Comparison of ENCODE assay signal across 8 cellular contexts in the genomic region with DNA sequence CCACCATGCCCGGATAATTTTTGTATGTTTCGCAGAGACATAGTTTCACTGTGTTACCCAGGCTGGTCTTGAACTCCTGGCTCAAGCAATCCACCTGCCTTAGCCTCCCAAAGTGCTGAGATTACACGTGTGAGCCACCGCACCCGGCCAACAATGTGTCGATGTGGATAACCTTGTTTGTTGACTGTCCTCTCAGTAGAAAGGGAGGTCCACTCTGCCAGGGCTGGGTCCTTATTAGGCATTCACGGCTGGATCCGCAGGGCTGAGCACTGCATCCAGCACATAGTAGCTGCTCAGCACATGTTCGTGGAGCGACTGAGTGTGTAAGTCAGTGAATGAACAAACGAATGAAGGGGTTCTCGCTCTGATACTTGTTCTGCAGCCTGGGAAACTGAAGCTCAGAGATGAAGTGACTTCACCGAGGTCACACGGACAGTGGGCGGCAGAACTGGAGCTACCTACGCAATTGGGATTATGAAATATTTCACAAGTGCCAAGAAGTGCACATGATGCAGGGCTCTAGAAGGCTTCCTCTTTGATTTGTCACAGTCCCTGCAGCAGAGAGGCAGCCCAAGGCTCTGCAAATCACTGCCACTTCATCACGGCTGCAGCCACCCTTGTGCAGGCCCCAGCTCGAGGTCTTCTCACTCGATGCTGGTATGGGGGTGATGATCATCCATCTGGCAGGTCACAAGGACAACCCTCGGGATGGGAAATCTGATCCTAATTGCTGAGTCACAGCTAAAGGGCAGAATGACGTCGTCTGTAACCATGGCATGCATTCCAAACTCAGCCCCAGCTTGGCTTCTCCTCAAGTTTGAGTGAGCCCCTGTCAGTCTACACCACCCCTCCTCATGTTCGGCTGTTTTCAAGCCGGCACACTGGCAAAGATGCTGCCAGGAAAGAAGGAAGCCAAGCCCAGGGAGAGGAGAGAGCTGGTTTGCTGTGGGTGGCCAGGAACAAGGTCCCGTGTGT. TPM values are rescaled to one million over a fixed set of nuclear protein-coding genes. Genes with fewer than 3 reads are reported as not detected.
DNase-seq lines count a peak whose midpoint lies in the region; ATAC-seq, FAIRE-seq and TF ChIP-seq lines count a peak whose summit lies in the region.

No MANE protein-coding gene starts in this region.

- H3K27ac ChIP-seq in 22Rv1 (peak overlapping the region; percentile 15; the same call in 1 of the 2 replicates), endothelial cell of umbilical vein (ENCODE audit: insufficient read depth, low read depth, low read length) (no peak overlapping the region), mesodermal cell (ENCODE audit: low read depth, low read length, severe bottlenecking) (peak overlapping the region; percentile 82), thyroid gland (peak overlapping the region; percentile 88 to 97 (median 92))

- peaks cover 3% of the 10 kb centered on the region for H3K4me1 ChIP-seq in endothelial cell of umbilical vein (ENCODE audit: control insufficient read depth, extremely low read depth, insufficient read depth, low read length)
- peaks cover 11% of the 10 kb centered on the region for H3K4me1 ChIP-seq in mesodermal cell (ENCODE audit: control insufficient read depth, insufficient read depth, low read length, poor library complexity, severe bottlenecking)
- H3K4me1 ChIP-seq in thyroid gland: peaks cover 15 to 21% of the 10 kb centered on the region in 2 donors

- no peak for TF ChIP-seq POLR2A in endothelial cell of umbilical vein (IDR thresholded peaks at IDR 0.05; ENCODE audit: low read depth, low read length)
- TF ChIP-seq POLR2A in thyroid gland (IDR thresholded peaks at IDR 0.05): peak in 1 of 2 donors; percentile 76

- no TSS peak for BruUV-seq in endothelial cell of umbilical vein (replicated peaks; lab: Mats Ljungman, UMichigan)

- DNase-seq in HK-2 (ENCODE audit: unreplicated experiment) (peak; percentile 84), SHP77 treated with DMSO at 0.1 percent for 48 hours (lab: John Stamatoyannopoulos, UW) (peak; percentile 92), endothelial cell of umbilical vein (ENCODE audit: low read depth, low spot score) (peak; percentile 18), thyroid gland (peak; percentile 88 to 90)

- H3K9me3 ChIP-seq in endothelial cell of umbilical vein (replicated peaks; ENCODE audit: control insufficient read depth, insufficient read depth, low read length) (no peaks in the 10 kb centered on the region), mesodermal cell (ENCODE audit: control insufficient read depth, low read length) (no peaks in the 10 kb centered on the region), thyroid gland (no peaks in the 10 kb centered on the region)

- H3K4me3 ChIP-seq in endothelial cell of umbilical vein (replicated peaks in 1 of 3; ENCODE audit: insufficient read depth in 1 of 3, low read depth in 1 of 3, low read length in 3 of 3) (no peak overlapping the region), mesodermal cell (ENCODE audit: extremely low read depth, insufficient read depth, low read length, poor library complexity, severe bottlenecking) (no peak overlapping the region), thyroid gland (replicated peaks in 1 of 3) (no peak overlapping the region)

- no peaks in the 10 kb centered on the region for H4K20me1 ChIP-seq in endothelial cell of umbilical vein (replicated peaks; ENCODE audit: control insufficient read depth, extremely low read depth, insufficient read depth, low read length)

- FAIRE-seq in endothelial cell of umbilical vein (lab: Jason Lieb, UNC): no peak

- H2AFZ ChIP-seq in endothelial cell of umbilical vein (ENCODE audit: low read depth, low read length): no peak overlapping the region

- ATAC-seq in HG03139 (IDR thresholded peaks at IDR 0.05; ENCODE audit: unreplicated experiment) (no peak), GM19324 (IDR thresholded peaks at IDR 0.05; ENCODE audit: low FRiP score, unreplicated experiment) (no peak)

- POLR2A ChIA-PET in endothelial cell of umbilical vein (lab: Charles Lee): no interaction called here

- H3K36me3 ChIP-seq in endothelial cell of umbilical vein (ENCODE audit: control insufficient read depth in 2 of 2, extremely low read depth in 1 of 2, insufficient read depth in 2 of 2, low read length in 2 of 2): no peaks in the 10 kb centered on the region
- H3K36me3 ChIP-seq in mesodermal cell (ENCODE audit: control insufficient read depth, insufficient read depth, low read length): no peaks in the 10 kb centered on the region
- H3K36me3 ChIP-seq in thyroid gland: no peaks in the 10 kb centered on the region

- dilution Hi-C loops in endothelial cell of umbilical vein (cut with MboI; ENCODE audit: extremely low pct_ligation_motif_present, low sequenced_read_pairs): no loop called here

- CTCF ChIA-PET in endothelial cell of umbilical vein (lab: Charles Lee): interaction anchor here (0.6 to 2.8 kb wide), 13 partner anchors 9 to 244 kb away, joined by 3 to 64 read pairs (median 4); no protein-coding TSS in a partner anchor

- H3K79me2 ChIP-seq in endothelial cell of umbilical vein (ENCODE audit: control insufficient read depth, insufficient read depth, low read length): no peaks in the 10 kb centered on the region

- no peaks in the 10 kb centered on the region for H3K9me1 ChIP-seq in endothelial cell of umbilical vein (replicated peaks; ENCODE audit: control insufficient read depth, extremely low read depth, insufficient read depth, low read length)

- TF ChIP-seq CTCF in 22Rv1 (IDR thresholded peaks at IDR 0.05) (no peak), endothelial cell of umbilical vein (IDR thresholded peaks at IDR 0.05; ENCODE audit: extremely low read depth in 1 of 2, insufficient read depth in 1 of 2, low read depth in 1 of 2, low read length in 2 of 2) (no peak), thyroid gland (IDR thresholded peaks at IDR 0.05) (no peak)

- intact Hi-C loops in endothelial cell of umbilical vein (cut with micrococcal nuclease): no loop called here
- intact Hi-C loops in thyroid gland (cut with DNase I): loop anchor here (5.0 kb wide), 2 partner anchors 113 to 233 kb away; a partner anchor contains a TSS

- peaks cover 2% of the 10 kb centered on the region in 2 experiments for H3K27me3 ChIP-seq in endothelial cell of umbilical vein (ENCODE audit: control insufficient read depth in 2 of 2, insufficient read depth in 2 of 2, low read length in 2 of 2)
- no peaks in the 10 kb centered on the region for H3K27me3 ChIP-seq in thyroid gland

- H3K4me2 ChIP-seq in endothelial cell of umbilical vein (ENCODE audit: insufficient read depth, low read length): no peak overlapping the region

- WGBS in mesodermal cell (ENCODE audit: insufficient coverage in 2 of 2), 2 experiments: 76 to 81% methylated on average over 22 to 23 of the region's 25 CpGs
- 44 to 48% methylated on average over 25 of the region's 25 CpGs for WGBS in thyroid gland, 2 donors

- H3K9ac ChIP-seq in endothelial cell of umbilical vein (replicated peaks; ENCODE audit: extremely low read depth, insufficient read depth, low read length): no peak overlapping the region

TF ChIP-seq in endothelial cell of umbilical vein, 7 proteins besides CTCF, POLR2A, EP300 and RAD21:
- TF ChIP-seq GATA2 (IDR thresholded peaks at IDR 0.05; ENCODE audit: insufficient read depth, insufficient read length, low read depth, low read length) (no peak), JUN (IDR thresholded peaks at IDR 0.05; ENCODE audit: borderline replicate concordance, insufficient read depth, insufficient read length, low read depth) (peak; percentile 45), MYC (IDR thresholded peaks at IDR 0.05; ENCODE audit: low read depth, low read length) (no peak), POLR2AphosphoS5 (IDR thresholded peaks at IDR 0.05; ENCODE audit: insufficient read depth, low read depth, low read length) (no peak), EZH2 (IDR thresholded peaks at IDR 0.05; ENCODE audit: borderline replicate concordance, low read depth, low read length, severe bottlenecking) (peak; percentile 30), FOS (IDR thresholded peaks at IDR 0.05; ENCODE audit: borderline replicate concordance, insufficient read depth, low read length) (no peak)
- TF ChIP-seq, protein P1, sequence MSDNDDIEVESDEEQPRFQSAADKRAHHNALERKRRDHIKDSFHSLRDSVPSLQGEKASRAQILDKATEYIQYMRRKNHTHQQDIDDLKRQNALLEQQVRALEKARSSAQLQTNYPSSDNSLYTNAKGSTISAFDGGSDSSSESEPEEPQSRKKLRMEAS (IDR thresholded peaks at IDR 0.05; ENCODE audit: insufficient read depth, insufficient read length): no peak
TF ChIP-seq in endothelial cell of umbilical vein: peak in this region for 2.

RNA-seq across cellular contexts. Expression of a gene that starts 28.0 kb away (rescaled TPM):
- total RNA-seq in endothelial cell of umbilical vein (20.7 and 24.1 TPM in 2 replicates), thyroid gland (10 to 100 TPM; 31.5 to 50.6 (median 36.3) TPM)
- polyA plus RNA-seq in endothelial cell of umbilical vein: 17.7 and 19.1 TPM in 2 replicates
- polyA plus RNA-seq in endothelial cell of umbilical vein (2011; cell fraction: cytosol; rRNA removed): 19.7 and 23.2 TPM in 2 replicates
- 10.4 and 11.3 TPM in 2 replicates for polyA plus RNA-seq in endothelial cell of umbilical vein (2011; cell fraction: nucleus; rRNA removed)
- 20.1 and 23.2 TPM in 2 replicates for polyA plus RNA-seq in endothelial cell of umbilical vein (2012)
- polyA minus RNA-seq in endothelial cell of umbilical vein: 19.9 and 21.0 TPM in 2 replicates
- 1.1 TPM for polyA minus RNA-seq in endothelial cell of umbilical vein (2011; cell fraction: cytosol; rRNA and poly(A)+ RNA removed)
- 5.2 and 6.1 TPM in 2 replicates for polyA minus RNA-seq in endothelial cell of umbilical vein (2011; cell fraction: nucleus; rRNA and poly(A)+ RNA removed)
- polyA plus RNA-seq in mesodermal cell (2013, experiment 1 of 2): 33.8 TPM
- 25.9 TPM for polyA plus RNA-seq in mesodermal cell (2013, experiment 2 of 2)

RNA-seq across cellular contexts. Expression of a gene that starts 53.5 kb away (rescaled TPM):
- 15.2 and 17.4 TPM in 2 replicates for total RNA-seq in endothelial cell of umbilical vein
- 27.2 and 36.1 TPM in 2 replicates for polyA plus RNA-seq in endothelial cell of umbilical vein
- polyA plus RNA-seq in endothelial cell of umbilical vein (2011; cell fraction: cytosol; rRNA removed): 11.7 and 13.9 TPM in 2 replicates
- polyA plus RNA-seq in endothelial cell of umbilical vein (2011; cell fraction: nucleus; rRNA removed): 4.3 and 4.5 TPM in 2 replicates
- 8.4 and 14.8 TPM in 2 replicates for polyA plus RNA-seq in endothelial cell of umbilical vein (2012)
- 21.5 and 26.2 TPM in 2 replicates for polyA minus RNA-seq in endothelial cell of umbilical vein
- 72.3 TPM for polyA minus RNA-seq in endothelial cell of umbilical vein (2011; cell fraction: cytosol; rRNA and poly(A)+ RNA removed)
- 1.9 and 3.8 TPM in 2 replicates for polyA minus RNA-seq in endothelial cell of umbilical vein (2011; cell fraction: nucleus; rRNA and poly(A)+ RNA removed)
- 112 TPM for polyA plus RNA-seq in mesodermal cell (2013, experiment 1 of 2)
- polyA plus RNA-seq in mesodermal cell (2013, experiment 2 of 2): 88.5 TPM
- total RNA-seq in thyroid gland: 100 to 1,000 TPM; 101 to 136 (median 112) TPM

Comparison
In these comparisons a context has a peak if more than half of its experiments do, and no peak if none do; other contexts are left out.
1. DNase-seq: peak in every context shown above with its lines; median percentile 92 in SHP77 treated with DMSO at 0.1 percent for 48 hours; 89 in thyroid gland; 84 in HK-2; 18 in endothelial cell of umbilical vein.